In genomic region chr1:93483606-93484005, GRCh38 we compare ENCODE assay signal across 25 cellular contexts.
"Had no signal": no experiment of that assay in that cellular context is flagged by ENCODE, and none has a peak within 500 bp of the region (broad histone marks: within the 10 kb centered on the region; RNA-seq: fewer than 3 reads in every experiment).

No MANE protein-coding gene starts in this region.

- H3K4me2 ChIP-seq: hepatocyte, neural progenitor cell had no signal

- H2AFZ ChIP-seq: hepatocyte, neural progenitor cell, parathyroid adenoma had no signal

- H3K4me1 ChIP-seq: neural progenitor cell, parathyroid adenoma, testis had no signal

- DNase-seq: islet precursor cell; left ventricle myocardium inferior; mesendoderm; naive B cell; natural killer cell; nephron progenitor cell; occipital lobe; right cardiac atrium; stimulated activated CD4-positive, alpha-beta T cell treated with anti-CD3 and anti-CD28 coated beads, Interleukin-12 subunit alpha, Interleukin-12 subunit beta, amount 100 ng/mL, for 4 hours; stimulated activated CD4-positive, alpha-beta T cell treated with anti-CD3 and anti-CD28 coated beads, Interleukin-15, amount 100 ng/mL, for 24 hours; stimulated activated CD4-positive, alpha-beta T cell treated with anti-CD3 and anti-CD28 coated beads, Interleukin-2, amount 100 ng/mL, for 24 hours; stimulated activated CD4-positive, alpha-beta T cell treated with anti-CD3 and anti-CD28 coated beads, Interleukin-4, amount 100 ng/mL, for 1 hour; stimulated activated naive B cell treated with anti-CD40 and anti-IgM and Interleukin-4, amounts not matched to agents 10 μg/mL and 1 μg/mL and 100 μg/mL, for 72 hours; stimulated activated naive CD8-positive, alpha-beta T cell treated with anti-CD3 and anti-CD28 coated beads, Interleukin-15, Interleukin-2, amounts not matched to agents 100 U/mL and 50 U/mL, for 24 hours; stomach; testis; thyroid gland; uterus had no signal

- H3K36me3 ChIP-seq: left ventricle myocardium inferior, neural progenitor cell, neutrophil, stomach, thyroid gland, uterus had no signal

- H3K27me3 ChIP-seq: hepatocyte, neural progenitor cell, neutrophil, stomach, testis, thyroid gland, uterus had no signal

- ATAC-seq: natural killer cell; right cardiac atrium; sciatic nerve; stimulated activated naive CD8-positive, alpha-beta T cell treated with anti-CD3 and anti-CD28 coated beads, Interleukin-15, Interleukin-2, amounts not matched to agents 100 U/mL and 50 U/mL, for 24 hours had no signal

- H3K9ac ChIP-seq: neural progenitor cell, parathyroid adenoma had no signal

- H3K4me3 ChIP-seq: hepatocyte, left ventricle myocardium inferior, lung, neural progenitor cell, skin epidermis, stomach, testis, thyroid gland, uterus had no signal

- H3K9me3 ChIP-seq: testis, thyroid gland, uterus had no signal

- H3K27ac ChIP-seq: hepatocyte, left ventricle myocardium inferior, neural progenitor cell, neutrophil, parathyroid adenoma, skin epidermis, stomach, testis, thyroid gland, uterus had no signal
